Comparison of ENCODE assay signal across 19 cellular contexts in the genomic region with DNA sequence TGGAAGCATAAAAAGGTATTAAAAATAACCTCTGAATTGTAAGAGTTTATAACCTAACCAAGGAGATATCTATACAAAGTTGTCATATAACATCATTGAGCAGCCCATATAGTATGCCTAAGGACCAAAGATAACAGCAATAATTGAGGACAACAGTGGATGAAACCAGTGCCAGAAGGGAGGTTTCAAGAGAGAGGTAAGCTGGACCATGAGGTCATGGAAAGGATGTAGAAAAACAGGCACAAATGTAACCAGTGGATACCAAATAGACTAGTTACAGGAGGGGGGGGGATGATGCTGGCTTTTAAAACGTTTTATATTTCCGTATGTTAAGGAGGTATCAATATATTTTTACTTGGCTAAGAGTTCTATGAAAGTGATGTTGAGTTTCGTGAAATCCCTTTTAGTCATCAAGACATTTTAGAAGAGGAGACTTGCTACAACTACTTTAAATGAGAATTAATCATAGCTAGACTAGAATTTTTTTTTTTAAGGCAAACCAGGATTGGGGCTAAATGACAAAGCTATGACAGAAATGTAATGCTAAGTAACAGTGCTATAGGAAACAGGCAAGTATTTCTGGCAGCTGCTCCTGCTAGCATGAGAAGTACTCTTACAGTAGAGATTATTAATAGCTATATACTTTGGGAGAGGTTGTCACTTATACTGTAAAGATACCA.
DNase-seq lines count a peak whose midpoint lies in the region; ATAC-seq and TF ChIP-seq lines count a peak whose summit lies in the region.
"Had no signal": no experiment of that assay in that cellular context is flagged by ENCODE, and none has a peak within 500 bp of the region (broad histone marks: within the 10 kb centered on the region; RNA-seq: fewer than 3 reads in every experiment).

No MANE protein-coding gene starts in this region.

- peaks cover 9% of the 10 kb centered on the region for H3K4me1 Mint-ChIP-seq in chondrocyte (ENCODE audit: low read depth)
- H3K4me1 Mint-ChIP-seq: neural crest cell had no signal

- TF ChIP-seq CTCF in AG10803 (conservative IDR thresholded peaks at IDR 0.05; ENCODE audit: low read length): no peak
- no peak for TF ChIP-seq CTCF in chondrocyte (IDR thresholded peaks at IDR 0.05)
- TF ChIP-seq CTCF in GM20000 (IDR thresholded peaks at IDR 0.05; ENCODE audit: extremely low read depth, missing control alignments): no peak

- no peaks in the 10 kb centered on the region for H3K36me3 Mint-ChIP-seq in chondrocyte (ENCODE audit: low read depth)

- no peaks in the 10 kb centered on the region for H3K27me3 Mint-ChIP-seq in chondrocyte (ENCODE audit: low read depth)

- no peak overlapping the region for H3K4me3 Mint-ChIP-seq in chondrocyte (ENCODE audit: unreplicated experiment)
- H3K4me3 Mint-ChIP-seq: neural crest cell had no signal

- no peaks in the 10 kb centered on the region for H3K9me3 Mint-ChIP-seq in chondrocyte (ENCODE audit: low read depth)
- H3K9me3 Mint-ChIP-seq: activated T-helper 2 cell treated with anti-CD3 and anti-CD28 coated beads, Interferon-gamma antibody, Interleukin-2, Interleukin-4, amounts not matched to agents 10 μg/mL and 5 μg/mL and 100 μg/mL, durations not matched to agents 14 hours and 24 hours and 36 hours; neural crest cell had no signal

- DNase-seq in NCI-H510A treated with DMSO at 0.1 percent for 48 hours (lab: John Stamatoyannopoulos, UW): peak; percentile 11
- no peak for DNase-seq in NCI-H510A (lab: John Stamatoyannopoulos, UW)
- DNase-seq in AG10803 (ENCODE audit: low read depth): peak; percentile 30
- no peak for DNase-seq in chondrocyte (ENCODE audit: low spot score)
- DNase-seq in GM20000 (ENCODE audit: low spot score): no peak
- DNase-seq: activated CD8-positive, alpha-beta memory T cell treated with anti-CD3 and anti-CD28 coated beads for 24 hours; DMS 273 treated with DMSO at 0.1 percent for 48 hours; HCEC 1CT; NCI-H1048; NCI-H2029; NCI-H524; tibial artery had no signal

- H3K27ac Mint-ChIP-seq in chondrocyte (ENCODE audit: unreplicated experiment): peak overlapping the region; percentile 18
- H3K27ac Mint-ChIP-seq: activated T-helper 2 cell treated with anti-CD3 and anti-CD28 coated beads, Interferon-gamma antibody, Interleukin-2, Interleukin-4, amounts not matched to agents 10 μg/mL and 5 μg/mL and 100 μg/mL, durations not matched to agents 14 hours and 24 hours and 36 hours had no signal

- ATAC-seq in HG02798 (IDR thresholded peaks at IDR 0.05; ENCODE audit: poor library complexity, unreplicated experiment) (peak; percentile 39), GM18519 (IDR thresholded peaks at IDR 0.05; ENCODE audit: low FRiP score, unreplicated experiment) (no peak), GM18870 (IDR thresholded peaks at IDR 0.05; ENCODE audit: unreplicated experiment) (no peak)

- H3K4me3 ChIP-seq in AG10803 (ENCODE audit: low read length): no peak overlapping the region
- H3K4me3 ChIP-seq: ascending aorta; BLaER1 treated with 17β-estradiol and CSF1 and Interleukin-3, amounts not matched to agents 10 nM and 100 nM; tibial artery had no signal

Comparison
In these comparisons a context has a peak if more than half of its experiments do, and no peak if none do; other contexts are left out.
1. DNase-seq: peak in NCI-H510A treated with DMSO at 0.1 percent for 48 hours (single experiment) and AG10803 (single experiment); none in NCI-H510A (single experiment), chondrocyte (single experiment) and GM20000 (single experiment).